In genomic region chr7:155804431-155804831, GRCh38 we compare ENCODE assay signal across 1 cellular context.
TF ChIP-seq lines count a peak whose summit lies in the region.

No MANE protein-coding gene starts in this region.

TF ChIP-seq in HCT116, 20 proteins besides CTCF, POLR2A, EP300 and RAD21 (continued from another document):
- TF ChIP-seq ZBTB33 (IDR thresholded peaks at IDR 0.05; ENCODE audit: extremely low read depth, insufficient replicate concordance, low read length) (no peak), ZFX (IDR thresholded peaks at IDR 0.05) (no peak), SP1 (IDR thresholded peaks at IDR 0.05; ENCODE audit: low read depth) (no peak), SIN3A (IDR thresholded peaks at IDR 0.05; ENCODE audit: low read depth) (no peak), ZNF274 (IDR thresholded peaks at IDR 0.05; ENCODE audit: low read depth, low read length) (no peak), JUND (IDR thresholded peaks at IDR 0.05) (no peak), TCF7L2 (IDR thresholded peaks at IDR 0.05; ENCODE audit: borderline replicate concordance, extremely low read depth, insufficient read depth, insufficient read length) (no peak), SRF (IDR thresholded peaks at IDR 0.05; ENCODE audit: low read depth) (no peak), EZH2 (IDR thresholded peaks at IDR 0.05) (no peak), YY1 (IDR thresholded peaks at IDR 0.05; ENCODE audit: extremely low read depth, insufficient replicate concordance, low read depth, low read length) (no peak), FOSL1 (IDR thresholded peaks at IDR 0.05; ENCODE audit: low read depth) (no peak)
TF ChIP-seq in HCT116: peak in this region for 0.
